Comparison of ENCODE assay signal across 8 cellular contexts in genomic region chr9:35490910-35491465, GRCh38. TPM values are rescaled to one million over a fixed set of nuclear protein-coding genes. Genes with fewer than 3 reads are reported as not detected.
DNase-seq lines count a peak whose midpoint lies in the region; ATAC-seq and TF ChIP-seq lines count a peak whose summit lies in the region.

No MANE protein-coding gene starts in this region.

- H3K9me3 Mint-ChIP-seq in mesothelial cell of epicardium: peaks cover 12% of the 10 kb centered on the region

- TF ChIP-seq CTCF in cardiac muscle cell (IDR thresholded peaks at IDR 0.05; ENCODE audit: low read depth, low read length) (no peak), choroid plexus epithelial cell (conservative IDR thresholded peaks at IDR 0.05; ENCODE audit: low read depth, low read length) (no peak), mesothelial cell of epicardium (IDR thresholded peaks at IDR 0.05; ENCODE audit: unreplicated experiment) (no peak)

- H3K4me1 Mint-ChIP-seq in mesothelial cell of epicardium: peaks cover 31% of the 10 kb centered on the region

- intact Hi-C loops in cardiac septum (cut with DNase I) (loop anchor here (2.0 to 5.0 kb wide), 3 partner anchors 46 to 114 kb away; partner anchors contain the start of gene TESK1), aorta (cut with DNase I) (loop anchor here in 1 of 2 donors (5.0 kb wide), 2 partner anchors 46 to 111 kb away; no protein-coding TSS in a partner anchor)

- H3K27ac ChIP-seq in cardiac muscle cell (peak overlapping the region; percentile 90), aorta (ENCODE audit: low read depth in 1 of 2, low read length in 2 of 2) (peak overlapping the region; percentile 65 to 89)

- H3K27me3 ChIP-seq in cardiac muscle cell (no peaks in the 10 kb centered on the region), aorta (ENCODE audit: control insufficient read depth in 1 of 2, insufficient read depth in 2 of 2, low read length in 1 of 2) (no peaks in the 10 kb centered on the region)

- H3K4me3 Mint-ChIP-seq in mesothelial cell of epicardium: peak overlapping the region; percentile 85

- 8 to 10% methylated on average over 12 of the region's 12 CpGs for WGBS in aorta, 2 donors

- no peaks in the 10 kb centered on the region for H3K27me3 Mint-ChIP-seq in mesothelial cell of epicardium (ENCODE audit: low read depth)

- H3K4me1 ChIP-seq in cardiac muscle cell (ENCODE audit: low read depth): no peaks in the 10 kb centered on the region
- H3K4me1 ChIP-seq in aorta (ENCODE audit: control insufficient read depth in 1 of 2, insufficient read depth in 2 of 2, low read length in 2 of 2): no peaks in the 10 kb centered on the region

- H3K9me3 ChIP-seq in cardiac muscle cell (ENCODE audit: low read depth): no peaks in the 10 kb centered on the region
- no peaks in the 10 kb centered on the region for H3K9me3 ChIP-seq in aorta (ENCODE audit: control insufficient read depth, low read length)

- peak overlapping the region; percentile 97 for H3K27ac Mint-ChIP-seq in mesothelial cell of epicardium

- peak in 1 of 2 donors; percentile 44 for DNase-seq in cardiac muscle cell (ENCODE audit: low read depth in 1 of 2, low spot score in 1 of 2)
- no peak for DNase-seq in cardiac septum (ENCODE audit: low spot score)
- DNase-seq in choroid plexus epithelial cell (ENCODE audit: low read depth): peak; percentile 58
- DNase-seq in mesothelial cell of epicardium (ENCODE audit: low spot score in 2 of 2, unreplicated experiment in 2 of 2): no peak
- DNase-seq in aorta: no peak
- DNase-seq in medulla oblongata (ENCODE audit: extremely low spot score): no peak
- no peak for DNase-seq in NCI-H1417 treated with DMSO at 0.1 percent for 48 hours (lab: John Stamatoyannopoulos, UW)

- H3K4me3 ChIP-seq in cardiac muscle cell: peak overlapping the region; percentile 59
- H3K4me3 ChIP-seq in choroid plexus epithelial cell (ENCODE audit: low read depth, low read length): peak overlapping the region; percentile 94
- peak overlapping the region; percentile 83 to 87 for H3K4me3 ChIP-seq in aorta (ENCODE audit: low read length in 2 of 2)

- H3K36me3 Mint-ChIP-seq in mesothelial cell of epicardium: peaks cover 14% of the 10 kb centered on the region

- no peaks in the 10 kb centered on the region for H3K36me3 ChIP-seq in cardiac muscle cell
- no peaks in the 10 kb centered on the region for H3K36me3 ChIP-seq in aorta (ENCODE audit: control insufficient read depth in 1 of 2, insufficient read depth in 2 of 2, low read length in 1 of 2)

- ATAC-seq in aorta (ENCODE audit: low FRiP score) (peak; percentile 1), HG03159 (IDR thresholded peaks at IDR 0.05; ENCODE audit: unreplicated experiment) (no peak)

RNA-seq across cellular contexts. Expression of gene RUSC2, which starts 1.1 kb away (rescaled TPM):
- total RNA-seq in cardiac muscle cell: 18.7 and 25.3 TPM in 2 replicates
- 13.8 and 18.7 TPM in 2 replicates for polyA plus RNA-seq in cardiac muscle cell
- total RNA-seq in cardiac septum: 44.5 TPM
- 33.5 to 36.1 TPM (median 34.5 TPM) in 3 replicates for total RNA-seq in mesothelial cell of epicardium
- 100 to 1,000 TPM in 1 of 2 donors, 10 to 100 TPM in 1; 65.8 to 112 TPM for total RNA-seq in aorta
- polyA plus RNA-seq in aorta: 10 to 100 TPM; 11.0 to 58.3 TPM
